Comparison of ENCODE assay signal across 16 cellular contexts in genomic region chr2:154437104-154437503, GRCh38.
"Had no signal": no experiment of that assay in that cellular context is flagged by ENCODE, and none has a peak within 500 bp of the region (broad histone marks: within the 10 kb centered on the region; RNA-seq: fewer than 3 reads in every experiment).

No MANE protein-coding gene starts in this region.

- H3K27ac ChIP-seq: cardiac muscle cell, esophagus muscularis mucosa, heart right ventricle, left ventricle myocardium inferior, prostate gland, right atrium auricular region, vagina had no signal

- H3K9me3 ChIP-seq: esophagus muscularis mucosa, heart right ventricle, left ventricle myocardium inferior, prostate gland, right atrium auricular region, vagina had no signal

- H3K4me3 Mint-ChIP-seq: dendritic cell treated with granulocyte-macrophage colony-stimulating factor and Interleukin-4, amounts not matched to agents 40 ng/mL and 50 ng/mL, for 4 days; neural crest cell; stimulated activated naive CD8-positive, alpha-beta T cell treated with anti-CD3 and anti-CD28 coated beads, Interleukin-15, Interleukin-2, amounts not matched to agents 100 ng/mL and 50 ng/mL, for 24 hours had no signal

- DNase-seq: activated CD4-positive, alpha-beta T cell treated with anti-CD3 and anti-CD28 coated beads, Interleukin-2, amount 50 U/mL, for 1 hour; amygdala; effector CD8-positive, alpha-beta T cell; heart right ventricle; kidney glomerular epithelial cell; left ventricle myocardium inferior; mammary epithelial cell; trophoblast cell had no signal

- H3K27ac Mint-ChIP-seq: dendritic cell treated with granulocyte-macrophage colony-stimulating factor and Interleukin-4, amounts not matched to agents 40 ng/mL and 50 ng/mL, for 4 days; stimulated activated naive CD8-positive, alpha-beta T cell treated with anti-CD3 and anti-CD28 coated beads, Interleukin-15, Interleukin-2, amounts not matched to agents 100 ng/mL and 50 ng/mL, for 24 hours had no signal

- H3K9me3 Mint-ChIP-seq: dendritic cell treated with granulocyte-macrophage colony-stimulating factor and Interleukin-4, amounts not matched to agents 40 ng/mL and 50 ng/mL, for 4 days; neural crest cell had no signal

- H3K27me3 ChIP-seq: cardiac muscle cell, esophagus muscularis mucosa, heart right ventricle, right atrium auricular region, vagina had no signal

- ATAC-seq: heart right ventricle had no signal

- H3K4me1 ChIP-seq: esophagus muscularis mucosa, heart right ventricle, left ventricle myocardium inferior, prostate gland, right atrium auricular region, vagina had no signal

- H3K4me3 ChIP-seq: cardiac muscle cell, esophagus muscularis mucosa, heart right ventricle, left ventricle myocardium inferior, prostate gland, right atrium auricular region, vagina had no signal

- H3K27me3 Mint-ChIP-seq: dendritic cell treated with granulocyte-macrophage colony-stimulating factor and Interleukin-4, amounts not matched to agents 40 ng/mL and 50 ng/mL, for 4 days; stimulated activated naive CD8-positive, alpha-beta T cell treated with anti-CD3 and anti-CD28 coated beads, Interleukin-15, Interleukin-2, amounts not matched to agents 100 ng/mL and 50 ng/mL, for 24 hours had no signal

- H3K36me3 ChIP-seq: cardiac muscle cell, esophagus muscularis mucosa, heart right ventricle, left ventricle myocardium inferior, prostate gland, right atrium auricular region, vagina had no signal

- H3K4me1 Mint-ChIP-seq: neural crest cell had no signal
